In the genomic region with DNA sequence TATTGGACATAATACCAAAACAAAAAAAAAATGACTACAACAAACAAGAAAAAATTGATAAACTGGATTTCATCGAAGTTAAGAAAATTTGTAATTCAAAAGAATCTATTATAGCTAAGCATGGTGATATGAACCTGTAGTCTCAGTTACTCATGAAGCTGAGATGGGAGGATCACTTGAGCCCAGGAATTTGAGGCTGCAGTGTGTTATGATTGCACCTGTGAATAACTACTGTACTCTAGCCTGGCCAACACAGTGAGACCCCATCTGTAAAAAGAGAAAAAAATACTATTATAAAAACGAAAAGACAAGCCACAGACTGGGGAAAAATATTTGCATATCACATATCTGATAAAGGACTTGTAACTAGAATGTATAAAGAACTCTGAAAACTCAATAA, we compare ENCODE assay signal across 31 cellular contexts. TPM values are rescaled to one million over a fixed set of nuclear protein-coding genes. Genes with fewer than 3 reads are reported as not detected.
DNase-seq lines count a peak whose midpoint lies in the region; ATAC-seq, FAIRE-seq and TF ChIP-seq lines count a peak whose summit lies in the region.
"Had no signal": no experiment of that assay in that cellular context is flagged by ENCODE, and none has a peak within 500 bp of the region (broad histone marks: within the 10 kb centered on the region; RNA-seq: fewer than 3 reads in every experiment).

No MANE protein-coding gene starts in this region.

- POLR2A ChIA-PET in HepG2 (lab: Yijun Ruan, JAX) (no interaction called here), HEK293 (lab: Yijun Ruan, JAX) (no interaction called here), K562 (lab: Yijun Ruan, JAX) (interaction anchor here (0.7 kb wide), 2 partner anchors 15 to 1315 kb away, joined by 3 to 4 read pairs; no protein-coding TSS in a partner anchor)

- H3K4me2 ChIP-seq in HepG2 (ENCODE audit: low read depth, low read length) (no peak overlapping the region), K562 (ENCODE audit: insufficient read depth, low read length) (no peak overlapping the region)
- H3K4me2 ChIP-seq: A549; BLaER1; BLaER1 treated with 17β-estradiol and CSF1 and Interleukin-3, amounts not matched to agents 10 nM and 100 nM had no signal

- no peaks in the 10 kb centered on the region for H3K79me2 ChIP-seq in HepG2 (ENCODE audit: insufficient read depth, low read length)
- no peaks in the 10 kb centered on the region for H3K79me2 ChIP-seq in K562 (ENCODE audit: control insufficient read depth, insufficient read depth, low read length)

- H3K36me3 ChIP-seq in HepG2 (replicated peaks in 1 of 2; ENCODE audit: control insufficient read depth in 1 of 2, insufficient read depth in 2 of 2, low read length in 2 of 2), result no peaks in the 10 kb centered on the region
- H3K36me3 ChIP-seq in right lobe of liver, result no peaks in the 10 kb centered on the region
- H3K36me3 ChIP-seq in HEK293 (ENCODE audit: control insufficient read depth in 2 of 2, insufficient read depth in 1 of 2, low read length in 2 of 2), result no peaks in the 10 kb centered on the region
- H3K36me3 ChIP-seq in K562 (ENCODE audit: control insufficient read depth, insufficient read depth, low read length), result no peaks in the 10 kb centered on the region
- H3K36me3 ChIP-seq: BE2C; BLaER1; BLaER1 treated with 17β-estradiol and CSF1 and Interleukin-3, amounts not matched to agents 10 nM and 100 nM had no signal

- intact Hi-C loops in HepG2 (cut with micrococcal nuclease; ENCODE audit: unreplicated experiment) (no loop called here), right lobe of liver (cut with DNase I) (no loop called here), K562 (cut with micrococcal nuclease) (no loop called here)

- no peaks in the 10 kb centered on the region for H3K9me1 ChIP-seq in K562 (ENCODE audit: control insufficient read depth, insufficient read depth, low read length)

- H3K27ac ChIP-seq in HepG2 (ENCODE audit: extremely low read length, insufficient read depth, low read length), result no peak overlapping the region
- no peak overlapping the region for H3K27ac ChIP-seq in right lobe of liver
- no peak overlapping the region for H3K27ac ChIP-seq in HEK293 (ENCODE audit: extremely low read depth, low read depth, low read length)
- no peak overlapping the region for H3K27ac ChIP-seq in K562 (ENCODE audit: extremely low read depth, low read depth, low read length)
- H3K27ac ChIP-seq: 22Rv1; A549; BLaER1; BLaER1 treated with 17β-estradiol and CSF1 and Interleukin-3, amounts not matched to agents 10 nM and 100 nM; C4-2B had no signal

- no peaks in the 10 kb centered on the region for H3K4me1 ChIP-seq in HepG2 (ENCODE audit: insufficient read depth, low read length)
- peaks cover 0 to 8% (median 2%) of the 10 kb centered on the region in 4 donors for H3K4me1 ChIP-seq in right lobe of liver
- no peaks in the 10 kb centered on the region for H3K4me1 ChIP-seq in HEK293 (ENCODE audit: control insufficient read depth, insufficient read depth, low read length)
- H3K4me1 ChIP-seq in K562 (replicated peaks in 1 of 2; ENCODE audit: control insufficient read depth in 2 of 2, insufficient read depth in 2 of 2, low read length in 2 of 2), result no peaks in the 10 kb centered on the region
- H3K4me1 ChIP-seq: A549; BE2C; BLaER1; BLaER1 treated with 17β-estradiol and CSF1 and Interleukin-3, amounts not matched to agents 10 nM and 100 nM; Caco-2 had no signal

- ATAC-seq in HepG2 (no peak), right lobe of liver (no peak), K562 (no peak)
- ATAC-seq: A549; CD8-positive, alpha-beta T cell had no signal

- H4K20me1 ChIP-seq in HepG2 (ENCODE audit: insufficient read depth, low read length) (no peaks in the 10 kb centered on the region), K562 (replicated peaks; ENCODE audit: control insufficient read depth, insufficient read depth, low read length) (no peaks in the 10 kb centered on the region)
- H4K20me1 ChIP-seq: BLaER1; BLaER1 treated with 17β-estradiol and CSF1 and Interleukin-3, amounts not matched to agents 10 nM and 100 nM had no signal

- DNase-seq in HepG2 (ENCODE audit: low spot score), result no peak
- DNase-seq in right lobe of liver, result no peak
- no peak for DNase-seq in K562 (ENCODE audit: extremely low read depth in 1 of 4, low spot score in 3 of 4)
- no peak for DNase-seq in DMS 273 treated with DMSO at 0.1 percent for 48 hours (lab: John Stamatoyannopoulos, UW)
- DNase-seq in NCI-H1092 treated with DMSO at 0.1 percent for 48 hours (lab: John Stamatoyannopoulos, UW), result no peak
- DNase-seq: 8988T; ACHN; AML-193; BE2C; C1 segment of cervical spinal cord; Caco-2; Calu3; CD4-positive, alpha-beta memory T cell; CD4-positive, alpha-beta T cell; CD4-positive, CD25-positive, alpha-beta regulatory T cell; CD8-positive, alpha-beta memory T cell; CD8-positive, alpha-beta T cell; COR-L47; DMS153; DMS53; DMS79; DMS79 treated with DMSO at 0.1 percent for 48 hours; DND-41; EL had no signal

- no peak for TF ChIP-seq CTCF in HepG2 (CRISPR knock-in tag; IDR thresholded peaks at IDR 0.05)
- TF ChIP-seq CTCF in right lobe of liver (IDR thresholded peaks at IDR 0.05), result no peak
- TF ChIP-seq CTCF in HEK293 (tag by site-specific recombination; IDR thresholded peaks at IDR 0.05), result no peak
- TF ChIP-seq CTCF in K562 (IDR thresholded peaks at IDR 0.05 in 2 of 3, conservative IDR thresholded peaks at IDR 0.05 in 1 of 3; ENCODE audit: insufficient read depth in 2 of 3, low read depth in 1 of 3, low read length in 3 of 3), result no peak

- TF ChIP-seq POLR2A in HepG2 (IDR thresholded peaks at IDR 0.05; ENCODE audit: insufficient read depth in 1 of 2, low read depth in 2 of 2, low read length in 2 of 2) (no peak), right lobe of liver (IDR thresholded peaks at IDR 0.05) (no peak), K562 (conservative IDR thresholded peaks at IDR 0.05) (no peak)

- no peak overlapping the region for H3K4me3 ChIP-seq in HepG2 (replicated peaks in 1 of 3; ENCODE audit: insufficient read depth in 1 of 3, low read depth in 2 of 3, low read length in 3 of 3)
- no peak overlapping the region for H3K4me3 ChIP-seq in right lobe of liver
- H3K4me3 ChIP-seq in HEK293 (ENCODE audit: low read depth, low read length), result no peak overlapping the region
- no peak overlapping the region for H3K4me3 ChIP-seq in K562
- H3K4me3 ChIP-seq: A549; BLaER1; BLaER1 treated with 17β-estradiol and CSF1 and Interleukin-3, amounts not matched to agents 10 nM and 100 nM had no signal

- TF ChIP-seq EP300 in HepG2 (IDR thresholded peaks at IDR 0.05; ENCODE audit: low read depth in 2 of 2, low read length in 2 of 2) (no peak), HepG2 (CRISPR knock-in tag; IDR thresholded peaks at IDR 0.05; ENCODE audit: borderline replicate concordance) (no peak), K562 (IDR thresholded peaks at IDR 0.05; ENCODE audit: low read length) (no peak)

- no peaks in the 10 kb centered on the region for H3K27me3 ChIP-seq in HepG2 (ENCODE audit: control insufficient read depth in 1 of 2, insufficient read depth in 2 of 2, low read length in 2 of 2)
- no peaks in the 10 kb centered on the region for H3K27me3 ChIP-seq in right lobe of liver
- H3K27me3 ChIP-seq in K562 (ENCODE audit: control insufficient read depth in 2 of 2, insufficient read depth in 2 of 2, low read length in 2 of 2), result no peaks in the 10 kb centered on the region; a peak in 1 of 5 replicates
- H3K27me3 ChIP-seq: BE2C; BLaER1; BLaER1 treated with 17β-estradiol and CSF1 and Interleukin-3, amounts not matched to agents 10 nM and 100 nM had no signal

- H3K9ac ChIP-seq in HepG2 (ENCODE audit: insufficient read depth, low read depth, low read length) (no peak overlapping the region), K562 (ENCODE audit: insufficient read depth in 1 of 2, low read depth in 2 of 2, low read length in 2 of 2) (no peak overlapping the region)
- H3K9ac ChIP-seq: BLaER1; BLaER1 treated with 17β-estradiol and CSF1 and Interleukin-3, amounts not matched to agents 10 nM and 100 nM had no signal

- no peak for TF ChIP-seq RAD21 in HepG2 (CRISPR knock-in tag; IDR thresholded peaks at IDR 0.05)
- TF ChIP-seq RAD21 in K562 (CRISPR knock-in tag; conservative IDR thresholded peaks at IDR 0.05 in 1 of 2, IDR thresholded peaks at IDR 0.05 in 1 of 2), result no peak

- FAIRE-seq in HepG2 (lab: Jason Lieb, UNC), result no peak
- no peak for FAIRE-seq in K562 (lab: Jason Lieb, UNC)
- FAIRE-seq: A549, D721Med had no signal

- H2AFZ ChIP-seq in HepG2 (ENCODE audit: low read length) (no peak overlapping the region), K562 (ENCODE audit: low read depth, low read length) (no peak overlapping the region)

- BruUV-seq in HepG2 (replicated peaks; lab: Mats Ljungman, UMichigan), result no TSS peak
- BruUV-seq in K562 (replicated peaks; lab: Mats Ljungman, UMichigan), result no TSS peak

- in situ Hi-C loops in HepG2 (cut with HindIII; ENCODE audit: extremely low pct_ligation_motif_present, low pct_unique_long_range_greater_than_20kb), result no loop called here
- in situ Hi-C loops in K562 (cut with MboI), result no loop called here

- H3K9me3 ChIP-seq in HepG2 (ENCODE audit: low read length), result no peaks in the 10 kb centered on the region
- H3K9me3 ChIP-seq in right lobe of liver, result no peaks in the 10 kb centered on the region
- no peaks in the 10 kb centered on the region for H3K9me3 ChIP-seq in HEK293 (ENCODE audit: control insufficient read depth, insufficient read depth, low read depth, low read length)
- H3K9me3 ChIP-seq in K562 (replicated peaks; ENCODE audit: control insufficient read depth, insufficient read depth, low read depth, low read length), result no peaks in the 10 kb centered on the region
- H3K9me3 ChIP-seq: A549; BE2C; BLaER1; BLaER1 treated with 17β-estradiol and CSF1 and Interleukin-3, amounts not matched to agents 10 nM and 100 nM; Caco-2 had no signal

- 5% methylated on average over 2 of the region's 2 CpGs for whole genome bisulfite sequencing in HepG2 (ENCODE audit: low lambda C conversion rate)
- 30% methylated on average over 2 of the region's 2 CpGs for WGBS in right lobe of liver (ENCODE audit: insufficient coverage, low coverage, low lambda C conversion rate, missing lambda C conversion rate)
- WGBS in K562 (ENCODE audit: insufficient coverage, low coverage, missing lambda C conversion rate), result 0% methylated on average over 2 of the region's 2 CpGs

- CTCF ChIA-PET in HepG2 (lab: Yijun Ruan, JAX; ENCODE audit: low intra/inter-chr PET ratio, low total read pairs) (no interaction called here), HEK293 (lab: Yijun Ruan, JAX) (interaction anchor here (0.7 kb wide), 1 partner anchor 1394 kb away, joined by 3 read pairs; no protein-coding TSS in a partner anchor), K562 (lab: Yijun Ruan, JAX; ENCODE audit: low intra/inter-chr PET ratio) (no interaction called here)

RNA-seq across cellular contexts. Expression of a gene that starts 24.5 kb away (rescaled TPM):
- total RNA-seq in HepG2 (2016; rRNA removed; fragmentation: Illumina TruSeq; extraction: Trizol) (0.53 and 1.1 TPM in 2 replicates), right lobe of liver (1 to 10 TPM; 1.1 to 2.4 (median 1.7) TPM), K562 (2014; rRNA removed) (0.94 and 1.5 TPM in 2 replicates), K562 (2014; rRNA removed; fragmentation: Illumina TruSeq; extraction: Trizol) (0.26 and 0.36 TPM in 2 replicates), K562 (2015; rRNA removed; fragmentation: Illumina TruSeq; extraction: Trizol) (0.22 and 0.60 TPM in 2 replicates), K562 (2021) (2.2 and 2.3 TPM in 2 replicates)
- 0.10 and 0.18 TPM in 2 replicates for total RNA-seq in HepG2 (2016; cell fraction: cytosol; rRNA removed; fragmentation: Illumina TruSeq; extraction: Trizol; ENCODE audit: low read depth)
- 0.61 and 0.83 TPM in 2 replicates for total RNA-seq in HepG2 (2016; cell fraction: insoluble cytoplasmic fraction; rRNA removed; fragmentation: Illumina TruSeq; extraction: Trizol)
- 1.1 TPM in 2 replicates for total RNA-seq in HepG2 (2016; cell fraction: membrane; rRNA removed; fragmentation: Illumina TruSeq; extraction: Trizol)
- total RNA-seq in HepG2 (2016; cell fraction: nucleus; rRNA removed; fragmentation: Illumina TruSeq; extraction: Trizol), result 0.78 and 1.1 TPM in 2 replicates
- polyA plus RNA-seq in HepG2 (2011; rRNA removed) (0.57 and 0.67 TPM in 2 replicates), K562 (2011; rRNA removed) (0.18 and 0.41 TPM in 2 replicates), K562 (2014; fragmentation: Illumina TruSeq; extraction: Trizol) (1.3 and 1.4 TPM in 2 replicates), K562 (2014; fragmentation: Nextera tagmentation; extraction: Ambion mirVana) (under 1 TPM; 0.27 to 0.62 TPM), K562 (2014; rRNA removed) (0.52 and 0.58 TPM in 2 replicates)
- polyA plus RNA-seq in HepG2 (2011; cell fraction: cytosol; rRNA removed), result 0.32 TPM in 2 replicates
- 2.1 and 2.9 TPM in 2 replicates for polyA plus RNA-seq in HepG2 (2011; cell fraction: nucleus; rRNA removed)
- 0.93 and 1.2 TPM in 2 replicates for polyA plus RNA-seq in HepG2 (2012)
- 0.15 and 0.24 TPM in 2 replicates for polyA plus RNA-seq in HepG2 (2016; cell fraction: cytosol; fragmentation: Illumina TruSeq; extraction: Trizol; ENCODE audit: low read depth)
- polyA plus RNA-seq in HepG2 (2016; cell fraction: insoluble cytoplasmic fraction; fragmentation: Illumina TruSeq; extraction: Trizol; ENCODE audit: low read depth), result 1.1 and 1.4 TPM in 2 replicates
- 0.68 and 0.86 TPM in 2 replicates for polyA plus RNA-seq in HepG2 (2016; cell fraction: membrane; fragmentation: Illumina TruSeq; extraction: Trizol; ENCODE audit: low read depth)
- polyA plus RNA-seq in HepG2 (2016; cell fraction: nucleus; fragmentation: Illumina TruSeq; extraction: Trizol; ENCODE audit: insufficient read depth, low read depth), result 1.7 and 2.1 TPM in 2 replicates
- 1.8 and 2.1 TPM in 2 replicates for polyA minus RNA-seq in HepG2 (2011; rRNA and poly(A)+ RNA removed; ENCODE audit: low replicate concordance)
- polyA minus RNA-seq in HepG2 (2011; cell fraction: cytosol; rRNA and poly(A)+ RNA removed), result 0.79 and 1.3 TPM in 2 replicates
- 0.87 and 0.90 TPM in 2 replicates for polyA minus RNA-seq in HepG2 (2011; cell fraction: nucleus; rRNA and poly(A)+ RNA removed)
- 1.6 and 2.5 TPM in 2 replicates for total RNA-seq in K562 (2011; cell fraction: chromatin; rRNA removed; ENCODE audit: low replicate concordance)
- 1.4 and 2.3 TPM in 2 replicates for total RNA-seq in K562 (2011; cell fraction: nucleolus; rRNA removed)
- total RNA-seq in K562 (2011; cell fraction: nucleoplasm; rRNA removed), result 1.7 and 2.3 TPM in 2 replicates
- polyA plus RNA-seq in K562 (2011; cell fraction: cytosol; rRNA removed), result 0.25 and 0.70 TPM in 2 replicates
- 0.83 and 2.1 TPM in 2 replicates for polyA plus RNA-seq in K562 (2011; cell fraction: nucleus; rRNA removed)
- polyA plus RNA-seq in K562 (2012), result 1.4 and 2.9 TPM in 2 replicates
- polyA minus RNA-seq in K562 (2011; rRNA and poly(A)+ RNA removed), result 0.11 and 0.15 TPM in 2 replicates
- polyA minus RNA-seq in K562 (2011; cell fraction: cytosol; rRNA and poly(A)+ RNA removed), result 0.73 and 0.95 TPM in 2 replicates
- 0.40 and 1.1 TPM in 2 replicates for polyA minus RNA-seq in K562 (2011; cell fraction: nucleus; rRNA and poly(A)+ RNA removed)

RNA-seq across cellular contexts. Expression of a gene that starts 50.0 kb away (rescaled TPM):
- total RNA-seq in HepG2 (2016; rRNA removed; fragmentation: Illumina TruSeq; extraction: Trizol) (8.3 TPM in 2 replicates), right lobe of liver (1 to 10 TPM; 3.4 to 8.4 (median 7.0) TPM), K562 (2014; rRNA removed) (0.41 and 0.82 TPM in 2 replicates), K562 (2014; rRNA removed; fragmentation: Illumina TruSeq; extraction: Trizol) (0.11 and 0.29 TPM in 2 replicates), K562 (2015; rRNA removed; fragmentation: Illumina TruSeq; extraction: Trizol) (0.40 and 0.49 TPM in 2 replicates), K562 (2021) (0.83 and 1.1 TPM in 2 replicates)
- total RNA-seq in HepG2 (2016; cell fraction: cytosol; rRNA removed; fragmentation: Illumina TruSeq; extraction: Trizol; ENCODE audit: low read depth), result 6.7 and 7.0 TPM in 2 replicates
- 7.8 and 9.0 TPM in 2 replicates for total RNA-seq in HepG2 (2016; cell fraction: insoluble cytoplasmic fraction; rRNA removed; fragmentation: Illumina TruSeq; extraction: Trizol)
- 16.5 and 17.3 TPM in 2 replicates for total RNA-seq in HepG2 (2016; cell fraction: membrane; rRNA removed; fragmentation: Illumina TruSeq; extraction: Trizol)
- total RNA-seq in HepG2 (2016; cell fraction: nucleus; rRNA removed; fragmentation: Illumina TruSeq; extraction: Trizol), result 6.2 and 7.0 TPM in 2 replicates
- polyA plus RNA-seq in HepG2 (2011; rRNA removed) (14.2 and 16.6 TPM in 2 replicates), K562 (2011; rRNA removed) (0.08 and 0.58 TPM in 2 replicates), K562 (2014; fragmentation: Illumina TruSeq; extraction: Trizol) (0.30 and 0.65 TPM in 2 replicates), K562 (2014; fragmentation: Nextera tagmentation; extraction: Ambion mirVana) (under 1 TPM in 1 of 2 experiments, not detected in 1; 0.01 TPM), K562 (2014; rRNA removed) (0.47 and 0.48 TPM in 2 replicates)
- polyA plus RNA-seq in HepG2 (2011; cell fraction: cytosol; rRNA removed), result 5.7 and 9.0 TPM in 2 replicates
- polyA plus RNA-seq in HepG2 (2011; cell fraction: nucleus; rRNA removed), result 18.1 and 28.2 TPM in 2 replicates
- 14.1 and 14.8 TPM in 2 replicates for polyA plus RNA-seq in HepG2 (2012)
- 9.7 and 10.9 TPM in 2 replicates for polyA plus RNA-seq in HepG2 (2016; cell fraction: cytosol; fragmentation: Illumina TruSeq; extraction: Trizol; ENCODE audit: low read depth)
- polyA plus RNA-seq in HepG2 (2016; cell fraction: insoluble cytoplasmic fraction; fragmentation: Illumina TruSeq; extraction: Trizol; ENCODE audit: low read depth), result 16.7 and 21.5 TPM in 2 replicates
- 25.7 and 28.3 TPM in 2 replicates for polyA plus RNA-seq in HepG2 (2016; cell fraction: membrane; fragmentation: Illumina TruSeq; extraction: Trizol; ENCODE audit: low read depth)
- polyA plus RNA-seq in HepG2 (2016; cell fraction: nucleus; fragmentation: Illumina TruSeq; extraction: Trizol; ENCODE audit: insufficient read depth, low read depth), result 26.0 and 26.9 TPM in 2 replicates
- 11.9 and 29.1 TPM in 2 replicates for polyA minus RNA-seq in HepG2 (2011; rRNA and poly(A)+ RNA removed; ENCODE audit: low replicate concordance)
- polyA minus RNA-seq in HepG2 (2011; cell fraction: cytosol; rRNA and poly(A)+ RNA removed), result 9.2 and 12.5 TPM in 2 replicates
- 6.3 and 7.6 TPM in 2 replicates for polyA minus RNA-seq in HepG2 (2011; cell fraction: nucleus; rRNA and poly(A)+ RNA removed)
- not detected in 2 replicates for total RNA-seq in K562 (2011; cell fraction: chromatin; rRNA removed; ENCODE audit: low replicate concordance)
- not detected in 2 replicates for total RNA-seq in K562 (2011; cell fraction: nucleolus; rRNA removed)
- total RNA-seq in K562 (2011; cell fraction: nucleoplasm; rRNA removed), result not detected in 2 replicates
- polyA plus RNA-seq in K562 (2011; cell fraction: cytosol; rRNA removed), result 0.43 and 0.52 TPM in 2 replicates
- 0.65 and 0.98 TPM in 2 replicates for polyA plus RNA-seq in K562 (2011; cell fraction: nucleus; rRNA removed)
- 0.64 and 1.8 TPM in 2 replicates for polyA plus RNA-seq in K562 (2012)
- polyA minus RNA-seq in K562 (2011; rRNA and poly(A)+ RNA removed), result 0.09 and 0.18 TPM in 2 replicates
- polyA minus RNA-seq in K562 (2011; cell fraction: cytosol; rRNA and poly(A)+ RNA removed), result 4.3 TPM in 1 of 2 replicates, not detected in the other
- polyA minus RNA-seq in K562 (2011; cell fraction: nucleus; rRNA and poly(A)+ RNA removed), result 0.89 and 1.3 TPM in 2 replicates
